8 cellular contexts compared by ENCODE assay signal in the genomic region with DNA sequence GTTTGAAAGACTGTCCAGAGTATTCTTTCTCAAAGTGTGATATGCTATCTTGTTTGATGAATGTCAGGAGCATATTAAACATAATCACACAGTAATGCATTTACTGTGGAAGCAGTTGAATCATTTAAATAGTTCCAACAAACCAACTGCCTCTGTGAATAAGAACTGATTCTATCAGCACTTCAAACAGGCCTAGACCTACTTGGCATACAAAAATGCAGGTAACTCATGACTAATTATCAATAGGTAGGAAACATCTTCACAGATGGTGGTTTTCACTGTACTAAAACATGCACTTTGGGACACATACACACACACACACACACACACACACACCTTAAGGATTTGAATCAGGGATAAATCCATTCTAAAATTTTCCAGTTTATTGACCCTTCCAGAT.
"Had no signal": no experiment of that assay in that cellular context is flagged by ENCODE, and none has a peak within 500 bp of the region (broad histone marks: within the 10 kb centered on the region; RNA-seq: fewer than 3 reads in every experiment).

No MANE protein-coding gene starts in this region.

- H3K9ac ChIP-seq: GM23248 had no signal

- DNase-seq: GM23248, GOT3, H7, HFFc6, KBM-7 had no signal

- H3K4me3 ChIP-seq: GM23248, HAP-1 had no signal

- ATAC-seq: HCT116, HepG2 had no signal

- H3K4me1 ChIP-seq: HAP-1 had no signal

- H2AFZ ChIP-seq: GM23248 had no signal

- H3K9me3 ChIP-seq: HAP-1 had no signal

- FAIRE-seq: HepG2 had no signal

- H3K27ac ChIP-seq: GM23248 had no signal

- H3K36me3 ChIP-seq: HAP-1 had no signal
